Comparison of ENCODE assay signal across 1 cellular context in genomic region chr5:34474573-34475021, GRCh38.
TF ChIP-seq lines count a peak whose summit lies in the region.

No MANE protein-coding gene starts in this region.

TF ChIP-seq in WTC11, 78 proteins besides CTCF, POLR2A, EP300 and RAD21 (continued from another document):
- TF ChIP-seq SMAD3 (CRISPR knock-in tag; IDR thresholded peaks at IDR 0.05; ENCODE audit: borderline replicate concordance) (no peak), PRRX2 (CRISPR knock-in tag; IDR thresholded peaks at IDR 0.05) (no peak), ZNF121 (CRISPR knock-in tag; IDR thresholded peaks at IDR 0.05) (no peak)
